In genomic region chr11:128968916-128969315, GRCh38 we compare ENCODE assay signal across 3 cellular contexts.
TF ChIP-seq lines count a peak whose summit lies in the region.

No MANE protein-coding gene starts in this region.

TF ChIP-seq in HepG2, 621 proteins besides CTCF, POLR2A, EP300 and RAD21 (continued from another document):
- TF ChIP-seq ZNF251 (CRISPR knock-in tag; IDR thresholded peaks at IDR 0.05) (no peak), CHD4 (IDR thresholded peaks at IDR 0.05; ENCODE audit: borderline replicate concordance, low read length) (no peak), TRIM24 (CRISPR knock-in tag; IDR thresholded peaks at IDR 0.05) (no peak), ZNF549 (CRISPR knock-in tag; IDR thresholded peaks at IDR 0.05) (no peak)

TF ChIP-seq in HEK293T, 16 proteins besides CTCF, POLR2A, EP300 and RAD21 (continued from another document):
- TF ChIP-seq BHLHE40 (IDR thresholded peaks at IDR 0.05; ENCODE audit: borderline replicate concordance) (no peak), FOXA1 (IDR thresholded peaks at IDR 0.05) (no peak), HDGF (IDR thresholded peaks at IDR 0.05; ENCODE audit: borderline replicate concordance) (no peak), ARNT (IDR thresholded peaks at IDR 0.05) (no peak), SP1 (IDR thresholded peaks at IDR 0.05) (no peak), LEF1 (IDR thresholded peaks at IDR 0.05; ENCODE audit: borderline replicate concordance) (no peak), TARDBP (IDR thresholded peaks at IDR 0.05) (no peak), FOXK2 (IDR thresholded peaks at IDR 0.05) (no peak), ELF4 (IDR thresholded peaks at IDR 0.05) (no peak)

TF ChIP-seq in SK-N-SH treated with all-trans-retinoic acid at 6 μM for 48 hours, 23 proteins besides CTCF, POLR2A, EP300 and RAD21:
- TF ChIP-seq ZNF565 (CRISPR knock-in tag; conservative IDR thresholded peaks at IDR 0.05; ENCODE audit: low read depth): no peak
- no peak for TF ChIP-seq BACH2 (CRISPR knock-in tag; IDR thresholded peaks at IDR 0.05; ENCODE audit: borderline replicate concordance)
- TF ChIP-seq ZC3H10 (CRISPR knock-in tag; IDR thresholded peaks at IDR 0.05): no peak
- TF ChIP-seq, protein P1, sequence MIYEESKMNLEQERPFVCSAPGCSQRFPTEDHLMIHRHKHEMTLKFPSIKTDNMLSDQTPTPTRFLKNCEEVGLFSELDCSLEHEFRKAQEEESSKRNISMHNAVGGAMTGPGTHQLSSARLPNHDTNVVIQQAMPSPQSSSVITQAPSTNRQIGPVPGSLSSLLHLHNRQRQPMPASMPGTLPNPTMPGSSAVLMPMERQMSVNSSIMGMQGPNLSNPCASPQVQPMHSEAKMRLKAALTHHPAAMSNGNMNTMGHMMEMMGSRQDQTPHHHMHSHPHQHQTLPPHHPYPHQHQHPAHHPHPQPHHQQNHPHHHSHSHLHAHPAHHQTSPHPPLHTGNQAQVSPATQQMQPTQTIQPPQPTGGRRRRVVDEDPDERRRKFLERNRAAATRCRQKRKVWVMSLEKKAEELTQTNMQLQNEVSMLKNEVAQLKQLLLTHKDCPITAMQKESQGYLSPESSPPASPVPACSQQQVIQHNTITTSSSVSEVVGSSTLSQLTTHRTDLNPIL (CRISPR knock-in tag; IDR thresholded peaks at IDR 0.05; ENCODE audit: low read depth): no peak
